ENCODE assay signal across 34 cellular contexts in the genomic region with DNA sequence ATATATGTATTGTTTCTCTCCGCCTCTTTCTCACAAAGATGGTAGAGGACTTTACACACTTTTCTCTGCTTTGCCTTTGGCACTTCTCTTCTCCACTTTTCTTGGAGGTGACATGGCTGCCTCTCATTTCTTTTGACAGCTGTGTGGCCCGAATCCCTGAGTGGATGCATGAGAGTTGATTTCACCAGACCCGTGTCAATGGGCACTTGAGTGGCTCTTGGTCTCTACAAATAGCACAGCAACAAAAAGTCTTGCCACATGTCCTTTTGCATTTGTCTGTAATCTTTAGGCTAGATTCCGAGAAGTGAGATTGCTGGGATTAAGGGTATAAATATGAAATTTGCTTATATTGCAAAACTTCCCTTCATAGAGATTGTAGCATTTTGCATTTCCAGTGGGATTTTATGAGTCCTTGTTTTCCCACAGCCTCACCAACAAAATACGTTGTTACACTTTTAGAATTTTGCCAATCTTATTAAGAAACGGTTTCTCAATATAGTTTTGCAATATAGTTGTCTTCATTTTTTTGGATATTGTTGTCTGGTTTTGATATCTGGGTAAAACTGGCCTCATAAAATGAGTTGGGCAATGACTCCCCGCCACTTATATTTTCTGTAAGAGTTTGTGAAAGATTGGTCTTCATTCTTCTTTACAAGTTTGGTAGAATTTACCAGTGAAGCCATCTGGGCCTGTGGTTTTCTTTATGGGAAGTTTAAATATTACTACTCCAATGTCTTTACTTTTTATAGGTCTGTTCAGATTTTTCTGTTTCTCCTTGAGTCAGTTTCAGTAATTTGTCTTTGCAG. TPM values are rescaled to one million over a fixed set of nuclear protein-coding genes. Genes with fewer than 3 reads are reported as not detected.
A peak's percentile ranks its signal among the peaks of the same experiment; 100 is the strongest.
DNase-seq lines count a peak whose midpoint lies in the region; ATAC-seq and TF ChIP-seq lines count a peak whose summit lies in the region.
"Had no signal": no experiment of that assay in that cellular context is flagged by ENCODE, and none has a peak within 500 bp of the region (broad histone marks: within the 10 kb centered on the region; RNA-seq: fewer than 3 reads in every experiment).

No MANE protein-coding gene starts in this region.

- no peaks in the 10 kb centered on the region for H3K79me2 ChIP-seq in SK-N-SH (ENCODE audit: insufficient read depth)

- no peaks in the 10 kb centered on the region for H3K36me3 ChIP-seq in SK-N-SH (replicated peaks in 1 of 2; ENCODE audit: control insufficient read depth in 1 of 2, insufficient read depth in 2 of 2, low read length in 1 of 2)
- H3K36me3 ChIP-seq in subcutaneous abdominal adipose tissue (ENCODE audit: control insufficient read depth in 5 of 5, insufficient read depth in 5 of 5, low read length in 5 of 5) = no peaks in the 10 kb centered on the region
- H3K36me3 ChIP-seq: HAP-1, tibial artery had no signal

- H3K27ac ChIP-seq in SK-N-SH (ENCODE audit: low read depth in 2 of 2, low read length in 1 of 2) (peak overlapping the region in 1 of 2 experiments; percentile 80; a peak in 1 of 4 replicates), subcutaneous abdominal adipose tissue (ENCODE audit: low read depth, low read length) (peak overlapping the region; percentile 74)
- H3K27ac ChIP-seq: psoas muscle, tibial artery had no signal

- intact Hi-C loops in dendritic cell treated with granulocyte-macrophage colony-stimulating factor and Interleukin-4, amounts not matched to agents 40 ng/mL and 50 ng/mL, for 4 days (cut with micrococcal nuclease) = no loop called here
- intact Hi-C loops in sciatic nerve (cut with DNase I) = no loop called here

- peaks cover 42% of the 10 kb centered on the region for H3K4me1 Mint-ChIP-seq in dendritic cell treated with granulocyte-macrophage colony-stimulating factor and Interleukin-4, amounts not matched to agents 40 ng/mL and 50 ng/mL, for 4 days (ENCODE audit: low read depth)
- H3K4me1 Mint-ChIP-seq: CD8-positive, alpha-beta memory T cell; immature natural killer cell had no signal

- DNase-seq in SK-N-SH (no peak), NOMO-1 (lab: John Stamatoyannopoulos, UW; ENCODE audit: unreplicated experiment in 2 of 2) (peak; percentile 22 to 60), sciatic nerve (ENCODE audit: low spot score) (no peak), G401 (ENCODE audit: low spot score) (no peak)
- DNase-seq: 8988T; activated CD8-positive, alpha-beta T cell treated with anti-CD3 and anti-CD28 coated beads for 36 hours; CD8-positive, alpha-beta memory T cell; central memory CD4-positive, alpha-beta T cell; DMS153; GDM1; hypothalamus; immature natural killer cell; Kasumi-1; midbrain; naive thymus-derived CD4-positive, alpha-beta T cell; NCI-H1105 treated with DMSO at 0.1 percent for 48 hours; NCI-H2029 treated with DMSO at 0.1 percent for 48 hours; NCI-H526; NK-92 treated with Interleukin-12 subunit alpha and Interleukin-12 subunit beta, amount 100 ng/mL, for 24 hours; psoas muscle; T-helper 17 cell; tibial artery had no signal

- H4K20me1 ChIP-seq in SK-N-SH (ENCODE audit: insufficient read depth) = no peaks in the 10 kb centered on the region

- H3K27me3 Mint-ChIP-seq in dendritic cell treated with granulocyte-macrophage colony-stimulating factor and Interleukin-4, amounts not matched to agents 40 ng/mL and 50 ng/mL, for 4 days = no peaks in the 10 kb centered on the region
- H3K27me3 Mint-ChIP-seq: activated naive CD8-positive, alpha-beta T cell had no signal

- H3K9ac ChIP-seq in SK-N-SH (no peak overlapping the region), subcutaneous abdominal adipose tissue (ENCODE audit: low read length in 5 of 5) (peak overlapping the region in 1 of 5 donors; percentile 27)

- H3K4me1 ChIP-seq in SK-N-SH (ENCODE audit: control insufficient read depth in 1 of 2, insufficient read depth in 2 of 2, low read depth in 1 of 2, low read length in 1 of 2) (peaks cover 7 to 15% of the 10 kb centered on the region in 2 experiments; a peak in 1 of 4 replicates), subcutaneous abdominal adipose tissue (ENCODE audit: control insufficient read depth in 5 of 5, insufficient read depth in 5 of 5, low read length in 5 of 5) (peaks cover 0 to 13% (median 5%) of the 10 kb centered on the region in 5 donors)
- H3K4me1 ChIP-seq: HAP-1, psoas muscle, tibial artery had no signal

- no peak overlapping the region for H3K4me2 ChIP-seq in SK-N-SH

- no peak for TF ChIP-seq CTCF in SK-N-SH (IDR thresholded peaks at IDR 0.05)

- H3K4me3 ChIP-seq in SK-N-SH (ENCODE audit: low read depth in 2 of 2, low read length in 1 of 2) (no peak overlapping the region), subcutaneous abdominal adipose tissue (ENCODE audit: low read depth in 1 of 5, low read length in 5 of 5) (no peak overlapping the region)
- H3K4me3 ChIP-seq: HAP-1, psoas muscle, tibial artery had no signal

- H3K36me3 Mint-ChIP-seq in dendritic cell treated with granulocyte-macrophage colony-stimulating factor and Interleukin-4, amounts not matched to agents 40 ng/mL and 50 ng/mL, for 4 days (ENCODE audit: low read depth) = no peaks in the 10 kb centered on the region
- H3K36me3 Mint-ChIP-seq: activated naive CD8-positive, alpha-beta T cell; CD8-positive, alpha-beta memory T cell; naive thymus-derived CD4-positive, alpha-beta T cell had no signal

- H3K27me3 ChIP-seq in SK-N-SH (ENCODE audit: insufficient read depth) (no peaks in the 10 kb centered on the region), subcutaneous abdominal adipose tissue (ENCODE audit: control insufficient read depth in 5 of 5, insufficient read depth in 4 of 5, low read length in 5 of 5) (no peaks in the 10 kb centered on the region)

- TF ChIP-seq RAD21 in SK-N-SH (IDR thresholded peaks at IDR 0.05; ENCODE audit: low read length) = no peak

- 0 out of 2 replicates have a peak, but pooled peaks cover 3% of the 10 kb centered on the region for H3K9me3 ChIP-seq in SK-N-SH
- no peaks in the 10 kb centered on the region for H3K9me3 ChIP-seq in subcutaneous abdominal adipose tissue (ENCODE audit: control insufficient read depth in 5 of 5, low read length in 5 of 5)
- H3K9me3 ChIP-seq: HAP-1, psoas muscle, tibial artery had no signal

- no peaks in the 10 kb centered on the region for H3K9me2 ChIP-seq in SK-N-SH

- peak overlapping the region; percentile 66 for H3K27ac Mint-ChIP-seq in dendritic cell treated with granulocyte-macrophage colony-stimulating factor and Interleukin-4, amounts not matched to agents 40 ng/mL and 50 ng/mL, for 4 days
- H3K27ac Mint-ChIP-seq: activated CD8-positive, alpha-beta T cell treated with anti-CD3 and anti-CD28 coated beads for 36 hours; activated naive CD8-positive, alpha-beta T cell; activated T-helper 2 cell treated with anti-CD3 and anti-CD28 coated beads, Interferon-gamma antibody, Interleukin-2, Interleukin-4, amounts not matched to agents 10 μg/mL and 5 μg/mL and 100 μg/mL, durations not matched to agents 14 hours and 24 hours and 36 hours; immature natural killer cell; naive thymus-derived CD4-positive, alpha-beta T cell; stimulated activated naive CD8-positive, alpha-beta T cell treated with anti-CD3 and anti-CD28 coated beads, Interleukin-15, Interleukin-2, amounts not matched to agents 100 ng/mL and 50 ng/mL, for 24 hours; T-helper 17 cell had no signal

- ATAC-seq in SK-N-SH treated with all-trans-retinoic acid at 6 μM for 48 hours (no peak), sciatic nerve (no peak), GM21447 (IDR thresholded peaks at IDR 0.05; ENCODE audit: unreplicated experiment) (no peak)
- ATAC-seq: activated CD8-positive, alpha-beta T cell treated with anti-CD3 and anti-CD28 coated beads for 36 hours; left lobe of liver; naive thymus-derived CD4-positive, alpha-beta T cell; psoas muscle; T-helper 17 cell had no signal

- no peaks in the 10 kb centered on the region for H3K9me3 Mint-ChIP-seq in dendritic cell treated with granulocyte-macrophage colony-stimulating factor and Interleukin-4, amounts not matched to agents 40 ng/mL and 50 ng/mL, for 4 days
- H3K9me3 Mint-ChIP-seq: activated CD8-positive, alpha-beta T cell treated with anti-CD3 and anti-CD28 coated beads for 36 hours; activated T-helper 2 cell treated with anti-CD3 and anti-CD28 coated beads, Interferon-gamma antibody, Interleukin-2, Interleukin-4, amounts not matched to agents 10 μg/mL and 5 μg/mL and 100 μg/mL, durations not matched to agents 14 hours and 24 hours and 36 hours; CD8-positive, alpha-beta memory T cell; stimulated activated naive CD8-positive, alpha-beta T cell treated with anti-CD3 and anti-CD28 coated beads, Interleukin-15, Interleukin-2, amounts not matched to agents 100 ng/mL and 50 ng/mL, for 24 hours had no signal

- no peak overlapping the region for H3K4me3 Mint-ChIP-seq in dendritic cell treated with granulocyte-macrophage colony-stimulating factor and Interleukin-4, amounts not matched to agents 40 ng/mL and 50 ng/mL, for 4 days
- H3K4me3 Mint-ChIP-seq: activated CD8-positive, alpha-beta T cell treated with anti-CD3 and anti-CD28 coated beads for 36 hours; activated naive CD8-positive, alpha-beta T cell; CD8-positive, alpha-beta memory T cell; immature natural killer cell; naive thymus-derived CD4-positive, alpha-beta T cell; stimulated activated naive CD8-positive, alpha-beta T cell treated with anti-CD3 and anti-CD28 coated beads, Interleukin-15, Interleukin-2, amounts not matched to agents 100 ng/mL and 50 ng/mL, for 24 hours; T-helper 17 cell had no signal

- CTCF ChIA-PET in SK-N-SH (lab: Yijun Ruan, JAX) = interaction anchor here (0.9 to 7.0 kb wide), 2 partner anchors 21 to 23 kb away, joined by 3 to 38 read pairs; no protein-coding TSS in a partner anchor

- TF ChIP-seq EP300 in SK-N-SH (IDR thresholded peaks at IDR 0.05; ENCODE audit: borderline replicate concordance in 1 of 2, low read depth in 1 of 2, low read length in 1 of 2) = no peak

- peak overlapping the region; percentile 19; the same call in 1 of the 2 replicates for H2AFZ ChIP-seq in SK-N-SH (ENCODE audit: low read depth)

- H3F3A ChIP-seq in SK-N-SH (replicated peaks; ENCODE audit: insufficient read depth) = peaks cover 12% of the 10 kb centered on the region

- WGBS in SK-N-SH (ENCODE audit: low lambda C conversion rate) = 80% methylated on average over 7 of the region's 7 CpGs

- POLR2A ChIA-PET in SK-N-SH (lab: Yijun Ruan, JAX) = no interaction called here

- in situ Hi-C loops in G401 (cut with HindIII; ENCODE audit: low sequenced_read_pairs) = no loop called here

TF ChIP-seq in SK-N-SH, 30 proteins besides CTCF, POLR2A, EP300 and RAD21 (continues in another document):
- TF ChIP-seq NRF1 (IDR thresholded peaks at IDR 0.05; ENCODE audit: low read depth, low read length) = no peak
- TF ChIP-seq NFIC (IDR thresholded peaks at IDR 0.05; ENCODE audit: borderline replicate concordance) = no peak
- TF ChIP-seq RCOR1 (IDR thresholded peaks at IDR 0.05; ENCODE audit: low read length) = no peak

TF ChIP-seq in SK-N-SH treated with all-trans-retinoic acid at 6 μM for 48 hours, 23 proteins besides CTCF, POLR2A, EP300 and RAD21 (continues in another document):
- TF ChIP-seq RARB (CRISPR knock-in tag; IDR thresholded peaks at IDR 0.05) = no peak

RNA-seq across cellular contexts. Expression of gene TRPM1, which starts 5.2 kb away (rescaled TPM):
- polyA plus RNA-seq in SK-N-SH (2012; rRNA removed) = not detected in 2 replicates
- 0.10 TPM in 1 of 2 replicates, not detected in the other for polyA plus RNA-seq in SK-N-SH (2012; cell fraction: cytosol; rRNA removed)
- 0.12 TPM in 1 of 2 replicates, not detected in the other for polyA plus RNA-seq in SK-N-SH (2012; cell fraction: nucleus; rRNA removed)
- not detected for total RNA-seq in sciatic nerve
- total RNA-seq in G401 (2014; rRNA removed; shearing (Covaris generic)) = 3.2 TPM in 1 of 2 replicates, not detected in the other
- total RNA-seq: activated CD8-positive, alpha-beta T cell treated with anti-CD3 and anti-CD28 coated beads for 36 hours; activated T-helper 2 cell treated with anti-CD3 and anti-CD28 coated beads, Interferon-gamma antibody, Interleukin-2, Interleukin-4, amounts not matched to agents 10 μg/mL and 5 μg/mL and 100 μg/mL, durations not matched to agents 14 hours and 24 hours and 36 hours; CD8-positive, alpha-beta memory T cell; fibroblast of lung; naive thymus-derived CD4-positive, alpha-beta T cell; psoas muscle; RPMI7951; skeletal muscle tissue; T-helper 17 cell had no signal
- polyA plus RNA-seq: fibroblast of lung; naive thymus-derived CD4-positive, alpha-beta T cell had no signal

Comparison
In these comparisons a context has a peak if more than half of its experiments do, and no peak if none do; other contexts are left out.
1. DNase-seq: peak in NOMO-1 (2 of 2); none in SK-N-SH (single experiment), sciatic nerve (single experiment) and G401 (single experiment).